32 cellular contexts compared by ENCODE assay signal in genomic region chr2:223081789-223082188, GRCh38. TPM values are rescaled to one million over a fixed set of nuclear protein-coding genes. Genes with fewer than 3 reads are reported as not detected.
"Had no signal": no experiment of that assay in that cellular context is flagged by ENCODE, and none has a peak within 500 bp of the region (broad histone marks: within the 10 kb centered on the region; RNA-seq: fewer than 3 reads in every experiment).

No MANE protein-coding gene starts in this region.

- H3K27ac ChIP-seq: breast epithelium, neutrophil, ovary, sigmoid colon, stomach, suprapubic skin, upper lobe of right lung, VCaP had no signal

- H3K4me1 ChIP-seq: breast epithelium, suprapubic skin, upper lobe of right lung had no signal

- H3K4me3 ChIP-seq: breast epithelium, ovary, sigmoid colon, smooth muscle cell, stomach, suprapubic skin, tibial artery, upper lobe of right lung had no signal

- H3K36me3 Mint-ChIP-seq: activated naive CD8-positive, alpha-beta T cell treated with anti-CD3 and anti-CD28 coated beads, Interleukin-2, amount 10 ng/mL, durations not matched to agents 7 days and 5 days; mesothelial cell of epicardium; naive B cell had no signal

- H3K9me3 Mint-ChIP-seq: activated naive CD4-positive, alpha-beta T cell treated with anti-CD3 and anti-CD28 coated beads for 36 hours; activated naive CD8-positive, alpha-beta T cell treated with anti-CD3 and anti-CD28 coated beads, Interleukin-2, amount 10 ng/mL, durations not matched to agents 7 days and 5 days; activated T-helper 1 cell treated with anti-CD3 and anti-CD28 coated beads, Interleukin-12 subunit alpha, Interleukin-12 subunit beta, Interleukin-2, Interleukin-4 antibody, amounts not matched to agents 30 ng/mL and 10 ng/mL and 1 ng/mL, durations not matched to agents 14 hours and 24 hours and 36 hours; stimulated activated naive B cell treated with anti-CD40 and anti-IgM and Interleukin-4, amounts not matched to agents 10 μg/mL and 1 μg/mL and 100 μg/mL, for 72 hours had no signal

- H3K9me3 ChIP-seq: breast epithelium, neutrophil, ovary, sigmoid colon, stomach, suprapubic skin, tibial artery, upper lobe of right lung had no signal

- H3K4me3 Mint-ChIP-seq: activated naive CD4-positive, alpha-beta T cell treated with anti-CD3 and anti-CD28 coated beads for 36 hours; activated naive CD8-positive, alpha-beta T cell treated with anti-CD3 and anti-CD28 coated beads, Interleukin-2, amount 10 ng/mL, durations not matched to agents 7 days and 5 days; activated T-helper 1 cell treated with anti-CD3 and anti-CD28 coated beads, Interleukin-12 subunit alpha, Interleukin-12 subunit beta, Interleukin-2, Interleukin-4 antibody, amounts not matched to agents 30 ng/mL and 10 ng/mL and 1 ng/mL, durations not matched to agents 14 hours and 24 hours and 36 hours; mesothelial cell of epicardium; naive B cell; nephron progenitor cell; stimulated activated naive B cell treated with anti-CD40 and anti-IgM and Interleukin-4, amounts not matched to agents 10 μg/mL and 1 μg/mL and 100 μg/mL, for 72 hours had no signal

- H3K4me1 Mint-ChIP-seq: activated naive CD8-positive, alpha-beta T cell treated with anti-CD3 and anti-CD28 coated beads, Interleukin-2, amount 10 ng/mL, durations not matched to agents 7 days and 5 days; naive B cell; nephron progenitor cell; stimulated activated naive B cell treated with anti-CD40 and anti-IgM and Interleukin-4, amounts not matched to agents 10 μg/mL and 1 μg/mL and 100 μg/mL, for 72 hours had no signal

- H3K27ac Mint-ChIP-seq: activated naive CD4-positive, alpha-beta T cell treated with anti-CD3 and anti-CD28 coated beads for 36 hours; activated naive CD8-positive, alpha-beta T cell treated with anti-CD3 and anti-CD28 coated beads, Interleukin-2, amount 10 ng/mL, durations not matched to agents 7 days and 5 days; activated T-helper 1 cell treated with anti-CD3 and anti-CD28 coated beads, Interleukin-12 subunit alpha, Interleukin-12 subunit beta, Interleukin-2, Interleukin-4 antibody, amounts not matched to agents 30 ng/mL and 10 ng/mL and 1 ng/mL, durations not matched to agents 14 hours and 24 hours and 36 hours; mesothelial cell of epicardium; naive B cell; nephron progenitor cell; progenitor cell of endocrine pancreas; stimulated activated naive B cell treated with anti-CD40 and anti-IgM and Interleukin-4, amounts not matched to agents 10 μg/mL and 1 μg/mL and 100 μg/mL, for 72 hours had no signal

- ATAC-seq: stimulated activated naive B cell treated with anti-CD40 and anti-IgM and Interleukin-4, amounts not matched to agents 10 μg/mL and 1 μg/mL and 100 μg/mL, for 72 hours; upper lobe of right lung had no signal

- FAIRE-seq: endothelial cell of umbilical vein, keratinocyte had no signal

- DNase-seq: activated CD4-positive, alpha-beta T cell treated with anti-CD3 and anti-CD28 coated beads for 4 hours; activated CD4-positive, alpha-beta T cell treated with anti-CD3 and anti-CD28 coated beads, Interleukin-2, amount 50 U/mL, for 4 hours; activated CD8-positive, alpha-beta memory T cell treated with anti-CD3 and anti-CD28 coated beads for 24 hours; activated effector memory CD4-positive, alpha-beta T cell treated with anti-CD3 and anti-CD28 coated beads, Interleukin-2, amount 50 U/mL, for 16 hours; activated naive CD4-positive, alpha-beta T cell treated with anti-CD3 and anti-CD28 coated beads for 36 hours; activated naive CD8-positive, alpha-beta T cell treated with anti-CD3 and anti-CD28 coated beads, Interleukin-2, amount 10 ng/mL, durations not matched to agents 7 days and 5 days; activated T-cell treated with anti-CD3 and anti-CD28 coated beads, Interleukin-2, amount 50 U/mL, for 1 hour; amniotic stem cell; central memory CD4-positive, alpha-beta T cell; head of caudate nucleus; hippocampal formation; naive B cell; nephron progenitor cell; ovary; retina; sigmoid colon; stimulated activated CD4-positive, alpha-beta T cell treated with anti-CD3 and anti-CD28 coated beads, Interleukin-1b, Interleukin-23, amount 100 ng/mL, for 48 hours; stimulated activated naive B cell treated with anti-CD40 and anti-IgM and Interleukin-4, amounts not matched to agents 10 μg/mL and 1 μg/mL and 100 μg/mL, for 72 hours; stomach; T-helper 1 cell; upper lobe of right lung had no signal

- H3K27me3 ChIP-seq: breast epithelium, neutrophil, ovary, sigmoid colon, stomach, suprapubic skin, tibial artery, upper lobe of right lung had no signal

- H3K4me2 ChIP-seq: smooth muscle cell had no signal

- H3K36me3 ChIP-seq: breast epithelium, neutrophil, ovary, sigmoid colon, stomach, suprapubic skin, tibial artery, upper lobe of right lung had no signal

RNA-seq across cellular contexts. Expression of gene KCNE4, which starts 29.8 kb away (rescaled TPM):
- total RNA-seq: activated naive CD4-positive, alpha-beta T cell treated with anti-CD3 and anti-CD28 coated beads for 36 hours; activated naive CD8-positive, alpha-beta T cell treated with anti-CD3 and anti-CD28 coated beads, Interleukin-2, amount 10 ng/mL, durations not matched to agents 7 days and 5 days; activated T-helper 1 cell treated with anti-CD3 and anti-CD28 coated beads, Interleukin-12 subunit alpha, Interleukin-12 subunit beta, Interleukin-2, Interleukin-4 antibody, amounts not matched to agents 30 ng/mL and 10 ng/mL and 1 ng/mL, durations not matched to agents 14 hours and 24 hours and 36 hours; endothelial cell of umbilical vein had no signal
